In the genomic region with DNA sequence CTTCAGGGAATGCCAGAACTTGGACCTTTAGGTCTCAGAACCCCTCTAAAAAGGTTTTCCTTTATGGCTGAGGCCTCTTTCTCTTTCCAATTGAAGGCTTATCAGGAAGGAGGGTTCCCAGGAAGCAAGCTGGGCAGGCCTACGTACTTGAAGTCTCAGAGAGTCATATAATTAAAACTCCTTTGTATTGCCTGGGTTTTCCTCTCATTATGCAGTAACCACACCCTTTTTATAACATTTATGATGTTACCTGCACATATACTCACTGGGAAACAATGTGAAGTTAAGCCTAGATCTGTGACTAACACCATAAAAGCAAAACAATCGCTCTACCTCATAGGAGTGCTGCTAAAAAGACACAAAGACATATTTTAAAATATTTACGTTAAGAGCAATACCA, we compare ENCODE assay signal across 1 cellular context.
TF ChIP-seq lines count a peak whose summit lies in the region.

No MANE protein-coding gene starts in this region.

TF ChIP-seq in IMR-90, 13 proteins besides CTCF, POLR2A, EP300 and RAD21 (continued from another document):
- TF ChIP-seq FOS (IDR thresholded peaks at IDR 0.05; ENCODE audit: low read depth, low read length) (no peak), RCOR1 (IDR thresholded peaks at IDR 0.05; ENCODE audit: insufficient replicate concordance, low read length) (no peak), CHD1 (IDR thresholded peaks at IDR 0.05; ENCODE audit: low read depth, low read length) (no peak), BHLHE40 (IDR thresholded peaks at IDR 0.05; ENCODE audit: low read depth, low read length) (no peak), MXI1 (IDR thresholded peaks at IDR 0.05; ENCODE audit: borderline replicate concordance, low read depth, low read length) (no peak), NFE2L2 (IDR thresholded peaks at IDR 0.05; ENCODE audit: low read depth, low read length) (no peak), CEBPB (IDR thresholded peaks at IDR 0.05; ENCODE audit: low read depth, low read length) (no peak), MAZ (IDR thresholded peaks at IDR 0.05; ENCODE audit: borderline replicate concordance, low read depth, low read length) (no peak)
- TF ChIP-seq, protein P1, sequence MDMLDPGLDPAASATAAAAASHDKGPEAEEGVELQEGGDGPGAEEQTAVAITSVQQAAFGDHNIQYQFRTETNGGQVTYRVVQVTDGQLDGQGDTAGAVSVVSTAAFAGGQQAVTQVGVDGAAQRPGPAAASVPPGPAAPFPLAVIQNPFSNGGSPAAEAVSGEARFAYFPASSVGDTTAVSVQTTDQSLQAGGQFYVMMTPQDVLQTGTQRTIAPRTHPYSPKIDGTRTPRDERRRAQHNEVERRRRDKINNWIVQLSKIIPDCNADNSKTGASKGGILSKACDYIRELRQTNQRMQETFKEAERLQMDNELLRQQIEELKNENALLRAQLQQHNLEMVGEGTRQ (IDR thresholded peaks at IDR 0.05; ENCODE audit: low read depth, low read length): no peak
- TF ChIP-seq, protein P2, sequence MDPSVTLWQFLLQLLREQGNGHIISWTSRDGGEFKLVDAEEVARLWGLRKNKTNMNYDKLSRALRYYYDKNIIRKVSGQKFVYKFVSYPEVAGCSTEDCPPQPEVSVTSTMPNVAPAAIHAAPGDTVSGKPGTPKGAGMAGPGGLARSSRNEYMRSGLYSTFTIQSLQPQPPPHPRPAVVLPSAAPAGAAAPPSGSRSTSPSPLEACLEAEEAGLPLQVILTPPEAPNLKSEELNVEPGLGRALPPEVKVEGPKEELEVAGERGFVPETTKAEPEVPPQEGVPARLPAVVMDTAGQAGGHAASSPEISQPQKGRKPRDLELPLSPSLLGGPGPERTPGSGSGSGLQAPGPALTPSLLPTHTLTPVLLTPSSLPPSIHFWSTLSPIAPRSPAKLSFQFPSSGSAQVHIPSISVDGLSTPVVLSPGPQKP (IDR thresholded peaks at IDR 0.05; ENCODE audit: borderline replicate concordance, low read depth, low read length): no peak
